18 cellular contexts compared by ENCODE assay signal in the genomic region with DNA sequence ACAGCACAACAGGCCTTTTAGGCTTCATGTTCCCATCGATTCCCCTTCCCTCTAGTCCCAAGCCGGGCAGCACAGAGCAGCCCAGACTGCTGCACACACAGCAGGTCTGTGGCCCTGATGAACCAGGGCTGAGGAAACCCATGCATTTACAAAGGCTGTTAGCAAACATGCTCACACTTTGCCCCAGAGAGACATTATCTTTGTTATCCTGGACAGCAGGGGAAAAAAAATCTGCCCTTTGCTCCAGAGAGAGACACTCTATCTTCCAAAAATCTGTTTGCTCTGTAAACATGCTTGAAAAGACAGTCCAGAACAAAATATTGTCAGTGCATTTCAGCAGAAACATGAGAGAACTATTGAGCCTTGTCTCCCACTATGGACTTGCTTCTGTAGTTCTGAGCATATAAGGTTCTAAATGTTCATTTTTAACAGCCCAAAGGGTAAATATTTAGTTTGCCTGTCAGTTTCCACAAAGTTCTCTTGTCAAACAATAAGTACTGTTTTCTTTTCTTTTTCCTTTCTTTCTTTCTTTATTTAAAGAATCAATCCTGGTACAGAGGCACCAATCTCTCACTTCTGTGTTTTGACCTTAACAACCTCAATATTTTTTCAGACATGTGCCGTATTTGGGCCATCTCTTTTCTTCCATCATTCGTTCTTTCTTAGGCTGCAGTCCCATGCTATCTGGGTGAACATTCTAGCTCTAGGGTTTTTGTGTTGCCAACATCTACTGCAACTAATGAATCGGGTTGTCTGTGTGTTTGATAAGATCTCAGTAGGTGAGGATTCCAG.
DNase-seq lines count a peak whose midpoint lies in the region; ATAC-seq and TF ChIP-seq lines count a peak whose summit lies in the region.
"Had no signal": no experiment of that assay in that cellular context is flagged by ENCODE, and none has a peak within 500 bp of the region (broad histone marks: within the 10 kb centered on the region; RNA-seq: fewer than 3 reads in every experiment).

No MANE protein-coding gene starts in this region.

- H3K4me3 Mint-ChIP-seq in WTC11 = no peak overlapping the region
- H3K4me3 Mint-ChIP-seq: activated naive CD4-positive, alpha-beta T cell treated with anti-CD3 and anti-CD28 coated beads, Interleukin-2, amount 50 U/mL, for 24 hours; central memory CD8-positive, alpha-beta T cell had no signal

- no peaks in the 10 kb centered on the region for H3K36me3 Mint-ChIP-seq in WTC11
- H3K36me3 Mint-ChIP-seq: activated naive CD4-positive, alpha-beta T cell treated with anti-CD3 and anti-CD28 coated beads, Interleukin-2, amount 50 U/mL, for 24 hours had no signal

- 66 to 67% methylated on average over 4 to 5 of the region's 5 CpGs for WGBS in transverse colon (ENCODE audit: low coverage in 1 of 2), 2 donors

- CTCF ChIA-PET in WTC11 (lab: Charles Lee) = no interaction called here

- intact Hi-C loops in mucosa of descending colon (cut with DNase I, micrococcal nuclease) (no loop called here), transverse colon (cut with DNase I; ENCODE audit: low total_unique reads) (no loop called here)

- no peaks in the 10 kb centered on the region for H3K27me3 Mint-ChIP-seq in WTC11 (ENCODE audit: low read depth)
- H3K27me3 Mint-ChIP-seq: central memory CD8-positive, alpha-beta T cell had no signal

- no peak overlapping the region for H3K4me3 ChIP-seq in mucosa of descending colon
- no peak overlapping the region for H3K4me3 ChIP-seq in transverse colon
- H3K4me3 ChIP-seq: spleen had no signal

- H3K4me1 ChIP-seq in mucosa of descending colon (ENCODE audit: low read depth) (peaks cover 6% of the 10 kb centered on the region), transverse colon (peaks cover 0 to 13% (median 3%) of the 10 kb centered on the region in 4 donors)
- H3K4me1 ChIP-seq: spleen had no signal

- in situ Hi-C loops in ACHN (cut with HindIII; ENCODE audit: low pct_ligation_motif_present, low pct_unique_long_range_greater_than_20kb, low sequenced_read_pairs) = no loop called here
- in situ Hi-C loops in transverse colon (cut with MboI; ENCODE audit: low pct_ligation_motif_present in 1 of 4, low pct_unique_long_range_greater_than_20kb in 1 of 4, low sequenced_read_pairs in 3 of 4) = no loop called here

- TF ChIP-seq EP300 in transverse colon (IDR thresholded peaks at IDR 0.05; ENCODE audit: low read depth) = no peak

- H3K27ac Mint-ChIP-seq in WTC11 = no peak overlapping the region
- H3K27ac Mint-ChIP-seq: activated naive CD4-positive, alpha-beta T cell treated with anti-CD3 and anti-CD28 coated beads, Interleukin-2, amount 50 U/mL, for 24 hours had no signal

- H3K4me1 Mint-ChIP-seq in WTC11 = no peaks in the 10 kb centered on the region
- H3K4me1 Mint-ChIP-seq: activated naive CD4-positive, alpha-beta T cell treated with anti-CD3 and anti-CD28 coated beads, Interleukin-2, amount 50 U/mL, for 24 hours; central memory CD8-positive, alpha-beta T cell had no signal

- DNase-seq in HuH-7 (ENCODE audit: low spot score) (peak; percentile 73), WTC11 (ENCODE audit: low spot score) (no peak), mucosa of descending colon (peak in 2 of 3 donors; percentile 7 to 21), ACHN (no peak), medulla oblongata (ENCODE audit: extremely low spot score) (no peak), transverse colon (no peak), NCI-H510A treated with DMSO at 0.1 percent for 48 hours (lab: John Stamatoyannopoulos, UW) (no peak)
- DNase-seq: C1 segment of cervical spinal cord, NCI-H1436, NCI-H226, RPMI8226, spleen, T-helper 9 cell had no signal

- ATAC-seq in WTC11 (peak; percentile 38; the same call in 1 of the 2 replicates), mucosa of descending colon (peak; percentile 37)
- ATAC-seq: activated CD4-positive, CD25-positive, alpha-beta regulatory T cell treated with anti-CD3 and anti-CD28 coated beads, Interleukin-2, amount 50 U/mL, for 24 hours; esophagus mucosa had no signal

- H3K36me3 ChIP-seq in mucosa of descending colon (ENCODE audit: low read depth) (no peaks in the 10 kb centered on the region), transverse colon (no peaks in the 10 kb centered on the region)
- H3K36me3 ChIP-seq: spleen had no signal

- H3K27ac ChIP-seq in 22Rv1 (peak overlapping the region; percentile 50), transverse colon (no peak overlapping the region)
- H3K27ac ChIP-seq: spleen had no signal

- no peaks in the 10 kb centered on the region for H3K9me3 Mint-ChIP-seq in WTC11
- H3K9me3 Mint-ChIP-seq: activated naive CD4-positive, alpha-beta T cell treated with anti-CD3 and anti-CD28 coated beads, Interleukin-2, amount 50 U/mL, for 24 hours; central memory CD8-positive, alpha-beta T cell had no signal

- TF ChIP-seq POLR2A in transverse colon (IDR thresholded peaks at IDR 0.05) = no peak

- no peak for TF ChIP-seq CTCF in 22Rv1 (IDR thresholded peaks at IDR 0.05)
- TF ChIP-seq CTCF in WTC11 (IDR thresholded peaks at IDR 0.05) = no peak
- no peak for TF ChIP-seq CTCF in mucosa of descending colon (IDR thresholded peaks at IDR 0.05)
- no peak for TF ChIP-seq CTCF in transverse colon (IDR thresholded peaks at IDR 0.05)

- H3K9me3 ChIP-seq in mucosa of descending colon (no peaks in the 10 kb centered on the region), transverse colon (no peaks in the 10 kb centered on the region)
- H3K9me3 ChIP-seq: spleen had no signal

- POLR2A ChIA-PET in WTC11 (lab: Charles Lee) = no interaction called here

- no peaks in the 10 kb centered on the region for H3K27me3 ChIP-seq in transverse colon
- H3K27me3 ChIP-seq: spleen had no signal

TF ChIP-seq in WTC11, 78 proteins besides CTCF, POLR2A, EP300 and RAD21:
- TF ChIP-seq GABPB1 (CRISPR knock-in tag; IDR thresholded peaks at IDR 0.05) (peak; percentile 88), ESRRA (CRISPR knock-in tag; IDR thresholded peaks at IDR 0.05; ENCODE audit: borderline replicate concordance) (no peak), NFATC4 (CRISPR knock-in tag; IDR thresholded peaks at IDR 0.05) (no peak), ZNF423 (CRISPR knock-in tag; IDR thresholded peaks at IDR 0.05) (no peak), ZNF671 (CRISPR knock-in tag; IDR thresholded peaks at IDR 0.05) (no peak), SMAD4 (CRISPR knock-in tag; IDR thresholded peaks at IDR 0.05) (no peak)
TF ChIP-seq in WTC11: peak in this region for 1.

Comparison
In these comparisons a context has a peak if more than half of its experiments do, and no peak if none do; other contexts are left out.
1. DNase-seq: peak in HuH-7 (single experiment) and mucosa of descending colon (2 of 3); none in WTC11 (single experiment), ACHN (single experiment), medulla oblongata (single experiment), transverse colon (single experiment) and NCI-H510A treated with DMSO at 0.1 percent for 48 hours (single experiment).